1 cellular context compared by ENCODE assay signal in the genomic region with DNA sequence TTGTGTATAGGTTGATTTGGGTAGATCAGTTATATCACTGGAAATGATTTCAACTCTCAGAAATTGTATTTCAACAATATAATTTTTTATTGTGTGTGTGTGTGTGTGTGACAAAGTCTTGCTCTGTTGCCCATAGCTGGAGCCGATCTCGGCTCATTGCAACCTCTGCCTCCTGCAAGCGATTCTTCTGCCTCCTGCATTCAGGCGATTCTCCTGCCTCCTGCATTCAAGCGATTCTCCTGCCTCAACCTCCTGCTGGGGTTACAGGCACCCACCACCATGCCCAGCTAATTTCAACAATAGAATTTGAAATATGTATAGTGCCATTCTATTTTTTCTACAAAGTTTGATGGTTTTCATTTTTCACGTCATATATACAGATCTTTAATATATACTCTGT.
TF ChIP-seq lines count a peak whose summit lies in the region.

No MANE protein-coding gene starts in this region.

TF ChIP-seq in H1, 55 proteins besides CTCF, POLR2A, EP300 and RAD21 (continued from another document):
- TF ChIP-seq MAX (IDR thresholded peaks at IDR 0.05), result no peak
- TF ChIP-seq NRF1 (IDR thresholded peaks at IDR 0.05; ENCODE audit: low read depth, low read length), result no peak
- 0 out of 2 replicates have a peak, but pooled peaks have one; percentile 25 for TF ChIP-seq TAF1 (IDR thresholded peaks at IDR 0.05; ENCODE audit: low read depth, low read length)
TF ChIP-seq in H1: peak in this region for 1.
